ENCODE assay signal across 1 cellular context in genomic region chr1:110148961-110149360, GRCh38.
TF ChIP-seq lines count a peak whose summit lies in the region.

No MANE protein-coding gene starts in this region.

TF ChIP-seq in IMR-90, 13 proteins besides CTCF, POLR2A, EP300 and RAD21:
- TF ChIP-seq SMC3 (IDR thresholded peaks at IDR 0.05; ENCODE audit: low read depth, low read length) = no peak
- TF ChIP-seq NFE2L2 (IDR thresholded peaks at IDR 0.05; ENCODE audit: low read depth, low read length) = no peak
- no peak for TF ChIP-seq MAZ (IDR thresholded peaks at IDR 0.05; ENCODE audit: borderline replicate concordance, low read depth, low read length)
- no peak for TF ChIP-seq USF2 (IDR thresholded peaks at IDR 0.05; ENCODE audit: low read depth, low read length)
- TF ChIP-seq MAFK (IDR thresholded peaks at IDR 0.05; ENCODE audit: low read depth, low read length) = no peak
- TF ChIP-seq CEBPB (IDR thresholded peaks at IDR 0.05; ENCODE audit: low read depth, low read length) = no peak
- TF ChIP-seq CHD1 (IDR thresholded peaks at IDR 0.05; ENCODE audit: low read depth, low read length) = no peak
- no peak for TF ChIP-seq MXI1 (IDR thresholded peaks at IDR 0.05; ENCODE audit: borderline replicate concordance, low read depth, low read length)
- TF ChIP-seq FOS (IDR thresholded peaks at IDR 0.05; ENCODE audit: low read depth, low read length) = no peak
- TF ChIP-seq RCOR1 (IDR thresholded peaks at IDR 0.05; ENCODE audit: insufficient replicate concordance, low read length) = no peak
- no peak for TF ChIP-seq RFX5 (IDR thresholded peaks at IDR 0.05; ENCODE audit: low read depth, low read length)
- TF ChIP-seq ELK1 (IDR thresholded peaks at IDR 0.05; ENCODE audit: borderline replicate concordance, low read depth, low read length) = no peak
- TF ChIP-seq BHLHE40 (IDR thresholded peaks at IDR 0.05; ENCODE audit: low read depth, low read length) = no peak
